8 cellular contexts compared by ENCODE assay signal in the genomic region with DNA sequence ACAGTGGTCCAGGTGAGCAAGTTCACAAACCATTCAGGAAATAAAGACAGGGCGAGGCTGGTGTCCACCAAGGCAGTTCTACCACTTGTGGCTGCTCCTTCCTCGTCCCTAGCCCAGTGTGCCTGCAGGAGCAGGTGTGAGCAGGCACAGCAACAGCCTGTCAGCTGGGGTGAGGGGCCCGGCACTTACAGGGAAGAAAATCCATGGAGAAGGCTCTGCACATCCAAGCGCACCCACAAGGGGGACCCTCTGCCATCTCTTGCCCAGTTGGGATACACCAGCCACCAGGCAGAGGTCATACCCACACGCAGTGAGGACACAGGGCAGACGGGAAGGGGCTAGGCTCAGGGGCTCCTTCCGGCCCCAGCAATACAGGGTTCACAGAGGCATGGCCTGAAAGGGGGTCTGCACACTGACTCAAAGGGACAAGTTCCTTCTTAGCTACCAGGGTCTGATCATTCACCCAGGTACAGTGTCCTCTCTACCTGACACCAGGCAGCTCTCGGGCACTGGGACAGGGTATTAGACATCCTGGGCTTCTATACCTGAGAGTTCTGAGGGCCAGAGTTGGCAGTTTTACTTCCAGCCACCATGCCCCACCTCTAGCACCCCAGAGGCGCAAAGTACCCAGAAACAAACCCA. TPM values are rescaled to one million over a fixed set of nuclear protein-coding genes. Genes with fewer than 3 reads are reported as not detected.
A peak's percentile ranks its signal among the peaks of the same experiment; 100 is the strongest.
DNase-seq lines count a peak whose midpoint lies in the region; ATAC-seq and TF ChIP-seq lines count a peak whose summit lies in the region.

No MANE protein-coding gene starts in this region.

- H3K9me3 Mint-ChIP-seq in T-helper 2 cell treated with Interferon-gamma antibody and Interleukin-4, amounts not matched to agents 5 μg/mL and 100 μg/mL, for 36 hours = no peaks in the 10 kb centered on the region
- no peaks in the 10 kb centered on the region for H3K9me3 Mint-ChIP-seq in activated T-helper 17 cell treated with anti-CD3 and anti-CD28 coated beads, Interleukin-2, amount 50 U/mL, for 72 hours

- peak overlapping the region; percentile 62 for H3K27ac Mint-ChIP-seq in T-helper 2 cell treated with Interferon-gamma antibody and Interleukin-4, amounts not matched to agents 5 μg/mL and 100 μg/mL, for 36 hours
- H3K27ac Mint-ChIP-seq in activated T-helper 17 cell treated with anti-CD3 and anti-CD28 coated beads, Interleukin-2, amount 50 U/mL, for 72 hours = peak overlapping the region; percentile 75

- no peak overlapping the region for H3K4me3 Mint-ChIP-seq in T-helper 2 cell treated with Interferon-gamma antibody and Interleukin-4, amounts not matched to agents 5 μg/mL and 100 μg/mL, for 36 hours
- no peak overlapping the region for H3K4me3 Mint-ChIP-seq in activated T-helper 17 cell treated with anti-CD3 and anti-CD28 coated beads, Interleukin-2, amount 50 U/mL, for 72 hours

- no peak for ATAC-seq in activated T-helper 17 cell treated with anti-CD3 and anti-CD28 coated beads, Interleukin-2, amount 50 U/mL, for 72 hours (replicated peaks)
- ATAC-seq in left ventricle myocardium superior = peak; percentile 71
- no peak for ATAC-seq in HG02840 (IDR thresholded peaks at IDR 0.05; ENCODE audit: low FRiP score, unreplicated experiment)

- peaks cover 53% of the 10 kb centered on the region for H3K36me3 Mint-ChIP-seq in T-helper 2 cell treated with Interferon-gamma antibody and Interleukin-4, amounts not matched to agents 5 μg/mL and 100 μg/mL, for 36 hours (ENCODE audit: low read depth)
- peaks cover 79% of the 10 kb centered on the region for H3K36me3 Mint-ChIP-seq in activated T-helper 17 cell treated with anti-CD3 and anti-CD28 coated beads, Interleukin-2, amount 50 U/mL, for 72 hours (ENCODE audit: low read depth)

- H3K27me3 Mint-ChIP-seq in T-helper 2 cell treated with Interferon-gamma antibody and Interleukin-4, amounts not matched to agents 5 μg/mL and 100 μg/mL, for 36 hours (ENCODE audit: low read depth) = no peaks in the 10 kb centered on the region
- H3K27me3 Mint-ChIP-seq in activated T-helper 17 cell treated with anti-CD3 and anti-CD28 coated beads, Interleukin-2, amount 50 U/mL, for 72 hours = no peaks in the 10 kb centered on the region

- peaks cover 30% of the 10 kb centered on the region for H3K4me1 Mint-ChIP-seq in T-helper 2 cell treated with Interferon-gamma antibody and Interleukin-4, amounts not matched to agents 5 μg/mL and 100 μg/mL, for 36 hours (ENCODE audit: low read depth)
- peaks cover 29% of the 10 kb centered on the region for H3K4me1 Mint-ChIP-seq in activated T-helper 17 cell treated with anti-CD3 and anti-CD28 coated beads, Interleukin-2, amount 50 U/mL, for 72 hours

- no peak overlapping the region for H3K4me3 ChIP-seq in retinal pigment epithelial cell (ENCODE audit: low read length)

- intact Hi-C loops in left ventricle myocardium superior (cut with micrococcal nuclease) = no loop called here

- DNase-seq in T-helper 2 cell treated with Interferon-gamma antibody and Interleukin-4, amounts not matched to agents 5 μg/mL and 100 μg/mL, for 36 hours (ENCODE audit: low spot score) = no peak
- DNase-seq in T-helper 2 cell (no peak), NCI-H1105 treated with DMSO at 0.1 percent for 48 hours (lab: John Stamatoyannopoulos, UW) (peak; percentile 31), left ventricle myocardium superior (peak; percentile 77), retinal pigment epithelial cell (ENCODE audit: low read depth) (no peak), amniotic stem cell (lab: John Stamatoyannopoulos, UW) (no peak)

- peak; percentile 77 for TF ChIP-seq CTCF in retinal pigment epithelial cell (conservative IDR thresholded peaks at IDR 0.05; ENCODE audit: low read depth, low read length)

RNA-seq across cellular contexts. Expression of gene CDIP1, which starts 27.0 kb away (rescaled TPM):
- total RNA-seq in activated T-helper 17 cell treated with anti-CD3 and anti-CD28 coated beads, Interleukin-2, amount 50 U/mL, for 72 hours = 10 to 100 TPM; 24.5 to 31.2 TPM
- total RNA-seq in left ventricle myocardium superior = 53.3 TPM

RNA-seq across cellular contexts. Expression of gene HMOX2, which starts 35.4 kb away (rescaled TPM):
- 10 to 100 TPM; 60.0 to 92.1 TPM for total RNA-seq in activated T-helper 17 cell treated with anti-CD3 and anti-CD28 coated beads, Interleukin-2, amount 50 U/mL, for 72 hours
- 121 TPM for total RNA-seq in left ventricle myocardium superior

RNA-seq across cellular contexts. Expression of gene NMRAL1, which starts 37.1 kb away (rescaled TPM):
- 10 to 100 TPM; 56.5 to 63.2 TPM for total RNA-seq in activated T-helper 17 cell treated with anti-CD3 and anti-CD28 coated beads, Interleukin-2, amount 50 U/mL, for 72 hours
- total RNA-seq in left ventricle myocardium superior = 24.7 TPM

RNA-seq across cellular contexts. Expression of gene C16orf96, which starts 44.6 kb away (rescaled TPM):
- total RNA-seq in activated T-helper 17 cell treated with anti-CD3 and anti-CD28 coated beads, Interleukin-2, amount 50 U/mL, for 72 hours = not detected
- 0.07 TPM for total RNA-seq in left ventricle myocardium superior

Comparison
In these comparisons a context has a peak if more than half of its experiments do, and no peak if none do; other contexts are left out.
1. DNase-seq: peak in NCI-H1105 treated with DMSO at 0.1 percent for 48 hours (single experiment) and left ventricle myocardium superior (single experiment); none in T-helper 2 cell treated with Interferon-gamma antibody and Interleukin-4, amounts not matched to agents 5 μg/mL and 100 μg/mL, for 36 hours (single experiment), T-helper 2 cell (0 of 5), retinal pigment epithelial cell (single experiment) and amniotic stem cell (single experiment).